Comparison of ENCODE assay signal across 20 cellular contexts in the genomic region with DNA sequence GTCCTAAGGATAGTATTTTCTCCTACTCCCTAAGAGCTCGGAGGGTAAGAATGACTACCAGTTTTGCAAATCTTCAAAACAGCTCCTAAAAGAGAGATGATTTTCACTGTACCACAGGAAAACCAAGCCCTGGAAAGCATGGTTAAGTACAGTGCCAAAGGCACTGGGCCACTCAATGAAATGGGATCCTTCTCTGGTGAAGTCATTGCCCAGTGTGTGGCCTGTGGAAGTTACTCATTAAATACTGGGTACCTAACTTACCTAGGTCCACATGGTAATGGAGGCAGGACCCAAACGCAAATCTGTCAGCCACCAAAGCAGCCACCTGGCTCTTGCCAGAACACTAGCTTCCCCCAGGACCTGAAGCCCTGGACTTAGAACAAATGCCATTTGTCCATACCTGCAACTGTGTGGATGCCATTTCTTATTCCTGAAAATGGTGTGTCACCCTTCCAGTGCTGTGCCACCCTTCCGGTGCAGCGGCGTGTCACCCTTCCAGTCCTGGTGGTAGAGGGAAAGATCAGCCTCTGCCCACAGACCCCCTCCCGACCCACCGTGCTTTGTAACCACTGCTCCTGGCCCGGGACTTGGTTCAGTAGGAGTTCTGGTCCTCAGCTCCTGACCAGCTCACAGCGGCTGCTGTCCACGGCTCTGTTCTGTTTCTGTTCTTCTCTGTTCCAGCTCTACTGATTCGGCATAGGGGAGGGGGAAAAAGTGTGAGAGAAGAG.
"Had no signal": no experiment of that assay in that cellular context is flagged by ENCODE, and none has a peak within 500 bp of the region (broad histone marks: within the 10 kb centered on the region; RNA-seq: fewer than 3 reads in every experiment).

No MANE protein-coding gene starts in this region.

- H3K4me1 ChIP-seq: gastrocnemius medialis, uterus had no signal

- H3K27me3 Mint-ChIP-seq: naive thymus-derived CD4-positive, alpha-beta T cell; type B pancreatic cell had no signal

- H3K9me3 ChIP-seq: gastrocnemius medialis, ovary, suprapubic skin, thyroid gland, uterus had no signal

- H3K36me3 ChIP-seq: gastrocnemius medialis, ovary, suprapubic skin, thyroid gland, uterus had no signal

- H3K4me3 ChIP-seq: dorsolateral prefrontal cortex, gastrocnemius medialis, ovary, smooth muscle cell, suprapubic skin, thyroid gland, uterus had no signal

- ATAC-seq: esophagus mucosa; gastrocnemius medialis; left cardiac atrium; left ventricle myocardium superior; naive thymus-derived CD4-positive, alpha-beta T cell; right cardiac atrium; stimulated activated naive CD8-positive, alpha-beta T cell treated with anti-CD3 and anti-CD28 coated beads, Interleukin-15, Interleukin-2, amounts not matched to agents 100 U/mL and 50 U/mL, for 24 hours had no signal

- H3K27me3 ChIP-seq: dorsolateral prefrontal cortex, gastrocnemius medialis, ovary, thyroid gland, uterus had no signal

- H3K27ac Mint-ChIP-seq: immature natural killer cell; naive thymus-derived CD4-positive, alpha-beta T cell; type B pancreatic cell had no signal

- H3K4me2 ChIP-seq: smooth muscle cell had no signal

- H3K4me1 Mint-ChIP-seq: immature natural killer cell; naive thymus-derived CD4-positive, alpha-beta T cell; neural crest cell had no signal

- H3K4me3 Mint-ChIP-seq: immature natural killer cell; naive thymus-derived CD4-positive, alpha-beta T cell; neural crest cell; type B pancreatic cell had no signal

- H3K9me3 Mint-ChIP-seq: neural crest cell, type B pancreatic cell had no signal

- H3K36me3 Mint-ChIP-seq: immature natural killer cell had no signal

- DNase-seq: cortex of kidney; dorsolateral prefrontal cortex; effector CD8-positive, alpha-beta T cell; gastrocnemius medialis; immature natural killer cell; left cardiac atrium; left ventricle myocardium superior; naive thymus-derived CD4-positive, alpha-beta T cell; nucleus accumbens; ovary; right cardiac atrium; stimulated activated CD4-positive, alpha-beta T cell treated with anti-CD3 and anti-CD28 coated beads, Interleukin-2, amount 100 ng/mL, for 48 hours; stimulated activated naive CD8-positive, alpha-beta T cell treated with anti-CD3 and anti-CD28 coated beads, Interleukin-15, Interleukin-2, amounts not matched to agents 100 U/mL and 50 U/mL, for 24 hours; thyroid gland; uterus had no signal

- H3K27ac ChIP-seq: dorsolateral prefrontal cortex, gastrocnemius medialis, ovary, suprapubic skin, thyroid gland, uterus had no signal
